16 cellular contexts compared by ENCODE assay signal in genomic region chr15:69141833-69142232, GRCh38. TPM values are rescaled to one million over a fixed set of nuclear protein-coding genes. Genes with fewer than 3 reads are reported as not detected.
DNase-seq lines count a peak whose midpoint lies in the region; TF ChIP-seq lines count a peak whose summit lies in the region.
"Had no signal": no experiment of that assay in that cellular context is flagged by ENCODE, and none has a peak within 500 bp of the region (broad histone marks: within the 10 kb centered on the region; RNA-seq: fewer than 3 reads in every experiment).

No MANE protein-coding gene starts in this region.

- WGBS in esophagus muscularis mucosa = 86% methylated on average over 1 of the region's 1 CpG

- H3K27ac ChIP-seq in caudate nucleus (ENCODE audit: low read depth, low read length) (peak overlapping the region; percentile 73), layer of hippocampus (ENCODE audit: low read depth, low read length) (peak overlapping the region; percentile 21), ascending aorta (no peak overlapping the region), esophagus muscularis mucosa (replicated peaks in 1 of 4) (no peak overlapping the region)
- H3K27ac ChIP-seq: C4-2B had no signal

- DNase-seq in NCI-H69 (lab: John Stamatoyannopoulos, UW) (peak; percentile 46), caudate nucleus (lab: John Stamatoyannopoulos, UW) (no peak), superior temporal gyrus (ENCODE audit: extremely low spot score) (peak; percentile 59), ascending aorta (ENCODE audit: low spot score in 2 of 2) (no peak), esophagus muscularis mucosa (ENCODE audit: extremely low spot score) (no peak), NCI-H146 (lab: John Stamatoyannopoulos, UW) (no peak)
- DNase-seq: BE2C; CD4-positive, alpha-beta memory T cell; COR-L47; DMS153; DND-41; GDM1; GOT3 had no signal

- H3K27me3 ChIP-seq in layer of hippocampus (ENCODE audit: control insufficient read depth, insufficient read depth, low read length) (no peaks in the 10 kb centered on the region), ascending aorta (peaks cover 4% of the 10 kb centered on the region), esophagus muscularis mucosa (peaks cover 0 to 71% (median 0%) of the 10 kb centered on the region in 4 donors)
- H3K27me3 ChIP-seq: BE2C had no signal

- TF ChIP-seq EP300 in esophagus muscularis mucosa (IDR thresholded peaks at IDR 0.05) = no peak

- H3K9me3 ChIP-seq in ascending aorta = no peaks in the 10 kb centered on the region
- H3K9me3 ChIP-seq in esophagus muscularis mucosa = peaks cover 0 to 5% (median 0%) of the 10 kb centered on the region in 4 donors
- H3K9me3 ChIP-seq: BE2C had no signal

- H3K4me3 ChIP-seq in ascending aorta (no peak overlapping the region), esophagus muscularis mucosa (no peak overlapping the region)
- H3K4me3 ChIP-seq: HAP-1 had no signal

- H3K4me1 ChIP-seq in ascending aorta (no peaks in the 10 kb centered on the region), esophagus muscularis mucosa (peaks cover 0 to 5% (median 0%) of the 10 kb centered on the region in 4 donors)
- H3K4me1 ChIP-seq: HAP-1 had no signal

- no peak for TF ChIP-seq CTCF in ascending aorta (IDR thresholded peaks at IDR 0.05)
- no peak for TF ChIP-seq CTCF in esophagus muscularis mucosa (IDR thresholded peaks at IDR 0.05)

- TF ChIP-seq POLR2A in esophagus muscularis mucosa (IDR thresholded peaks at IDR 0.05; ENCODE audit: low read depth) = no peak

- intact Hi-C loops in ascending aorta (cut with DNase I) (no loop called here), esophagus muscularis mucosa (cut with DNase I) (no loop called here)

- H3K36me3 ChIP-seq in ascending aorta = no peaks in the 10 kb centered on the region
- H3K36me3 ChIP-seq in esophagus muscularis mucosa = no peaks in the 10 kb centered on the region
- H3K36me3 ChIP-seq: BE2C, HAP-1 had no signal

RNA-seq across cellular contexts. Expression of gene GLCE, which starts 18.6 kb away (rescaled TPM):
- total RNA-seq in ascending aorta (13.9 TPM), esophagus muscularis mucosa (10 to 100 TPM in 1 of 4 donors, 1 to 10 TPM in 3; 9.6 to 13.2 (median 9.8) TPM)

Comparison
In these comparisons a context has a peak if more than half of its experiments do, and no peak if none do; other contexts are left out.
1. DNase-seq: peak in NCI-H69 (single experiment) and superior temporal gyrus (single experiment); none in caudate nucleus (0 of 61), ascending aorta (0 of 2), esophagus muscularis mucosa (single experiment) and NCI-H146 (single experiment).
2. H3K27ac ChIP-seq: peak in caudate nucleus (single experiment) and layer of hippocampus (single experiment); none in ascending aorta (0 of 2) and esophagus muscularis mucosa (0 of 4).